In the genomic region with DNA sequence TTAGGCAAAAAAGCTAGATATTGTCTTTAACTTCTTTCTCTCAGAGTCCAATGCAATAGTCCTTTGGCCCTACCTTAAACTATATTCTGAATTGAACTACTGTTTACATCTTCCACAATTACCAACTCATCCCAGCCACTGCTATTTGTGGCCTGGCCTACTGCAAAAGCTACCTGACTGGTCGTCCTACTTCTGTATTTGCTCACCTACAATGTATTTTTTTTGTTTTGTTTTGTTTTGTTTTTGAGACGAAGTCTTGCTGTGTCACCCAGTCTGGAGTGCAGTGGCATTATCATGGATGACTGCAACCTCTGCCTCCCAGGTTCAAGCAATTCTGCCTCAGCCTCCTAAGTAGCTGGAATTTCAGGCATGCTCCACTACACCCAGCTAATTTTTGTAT, we compare ENCODE assay signal across 30 cellular contexts.
"Had no signal": no experiment of that assay in that cellular context is flagged by ENCODE, and none has a peak within 500 bp of the region (broad histone marks: within the 10 kb centered on the region; RNA-seq: fewer than 3 reads in every experiment).

No MANE protein-coding gene starts in this region.

- H3K27me3 ChIP-seq: adrenal gland, ascending aorta, brain microvascular endothelial cell, esophagus squamous epithelium, gastrocnemius medialis, neural progenitor cell, spleen, upper lobe of right lung had no signal

- FAIRE-seq: colon, endothelial cell of umbilical vein, TTC549 had no signal

- H3K9ac ChIP-seq: neural progenitor cell had no signal

- H3K4me1 ChIP-seq: adrenal gland, ascending aorta, lower lobe of right lung, neural progenitor cell, spleen, upper lobe of right lung had no signal

- H3K27ac Mint-ChIP-seq: activated naive CD8-positive, alpha-beta T cell; activated T-helper 2 cell treated with anti-CD3 and anti-CD28 coated beads, Interferon-gamma antibody, Interleukin-2, Interleukin-4, amounts not matched to agents 10 μg/mL and 5 μg/mL and 100 μg/mL, durations not matched to agents 14 hours and 24 hours and 36 hours; effector memory CD8-positive, alpha-beta T cell; naive thymus-derived CD8-positive, alpha-beta T cell; neural progenitor cell; progenitor cell of endocrine pancreas had no signal

- H3K9me3 Mint-ChIP-seq: activated T-cell treated with anti-CD3 and anti-CD28 coated beads, Interleukin-2, amount 50 U/mL, for 4 hours; activated T-helper 2 cell treated with anti-CD3 and anti-CD28 coated beads, Interferon-gamma antibody, Interleukin-2, Interleukin-4, amounts not matched to agents 10 μg/mL and 5 μg/mL and 100 μg/mL, durations not matched to agents 14 hours and 24 hours and 36 hours; effector memory CD8-positive, alpha-beta T cell; naive thymus-derived CD8-positive, alpha-beta T cell; neural progenitor cell had no signal

- H3K4me3 ChIP-seq: adrenal gland, ascending aorta, esophagus squamous epithelium, gastrocnemius medialis, lower lobe of right lung, neural progenitor cell, spleen, upper lobe of right lung had no signal

- H3K36me3 Mint-ChIP-seq: naive thymus-derived CD8-positive, alpha-beta T cell; neural progenitor cell had no signal

- H3K27ac ChIP-seq: adrenal gland, ascending aorta, brain microvascular endothelial cell, gastrocnemius medialis, lower lobe of right lung, neural progenitor cell, spleen, upper lobe of right lung, WERI-Rb-1 had no signal

- H3K27me3 Mint-ChIP-seq: activated naive CD8-positive, alpha-beta T cell; progenitor cell of endocrine pancreas had no signal

- DNase-seq: activated CD4-positive, alpha-beta T cell treated with anti-CD3 and anti-CD28 coated beads, Interleukin-2, amount 50 U/mL, for 4 hours; activated CD4-positive, CD25-positive, alpha-beta regulatory T cell treated with anti-CD3 and anti-CD28 coated beads, Interleukin-2, amount 50 U/mL, for 72 hours; activated CD8-positive, alpha-beta memory T cell treated with anti-CD3 and anti-CD28 coated beads, Interleukin-2, amount 50 U/mL, for 48 hours; activated naive CD4-positive, alpha-beta T cell; activated T-cell treated with anti-CD3 and anti-CD28 coated beads, Interleukin-2, amount 50 U/mL, for 4 hours; adrenal gland; brain microvascular endothelial cell; central memory CD4-positive, alpha-beta T cell; effector memory CD8-positive, alpha-beta T cell; esophagus squamous epithelium; gastrocnemius medialis; head of caudate nucleus; hypothalamus; left cardiac atrium; lower lobe of right lung; naive thymus-derived CD8-positive, alpha-beta T cell; retina; spleen; stimulated activated CD4-positive, alpha-beta T cell treated with anti-CD3 and anti-CD28 coated beads, Interleukin-4, amount 100 ng/mL, for 1 hour; stimulated activated naive CD4-positive, alpha-beta T cell; upper lobe of right lung; WERI-Rb-1 had no signal

- ATAC-seq: activated T-cell treated with anti-CD3 and anti-CD28 coated beads, Interleukin-2, amount 50 U/mL, for 4 hours; effector memory CD8-positive, alpha-beta T cell; gastrocnemius medialis; left cardiac atrium; lower lobe of right lung; naive thymus-derived CD8-positive, alpha-beta T cell; upper lobe of right lung had no signal

- H3K36me3 ChIP-seq: adrenal gland, ascending aorta, brain microvascular endothelial cell, esophagus squamous epithelium, gastrocnemius medialis, lower lobe of right lung, neural progenitor cell, spleen, upper lobe of right lung, WERI-Rb-1 had no signal

- H2AFZ ChIP-seq: neural progenitor cell had no signal

- H3K9me3 ChIP-seq: adrenal gland, ascending aorta, esophagus squamous epithelium, gastrocnemius medialis, lower lobe of right lung, spleen, upper lobe of right lung had no signal

- H3K4me2 ChIP-seq: neural progenitor cell had no signal

- H3K4me3 Mint-ChIP-seq: activated naive CD8-positive, alpha-beta T cell; activated T-cell treated with anti-CD3 and anti-CD28 coated beads, Interleukin-2, amount 50 U/mL, for 4 hours; effector memory CD8-positive, alpha-beta T cell; naive thymus-derived CD8-positive, alpha-beta T cell; neural progenitor cell had no signal
